Comparison of ENCODE assay signal across 12 cellular contexts in genomic region chrX:12548746-12549145, GRCh38.
A peak's percentile ranks its signal among the peaks of the same experiment; 100 is the strongest.
DNase-seq lines count a peak whose midpoint lies in the region; ATAC-seq, FAIRE-seq and TF ChIP-seq lines count a peak whose summit lies in the region.
"Had no signal": no experiment of that assay in that cellular context is flagged by ENCODE, and none has a peak within 500 bp of the region (broad histone marks: within the 10 kb centered on the region; RNA-seq: fewer than 3 reads in every experiment).

No MANE protein-coding gene starts in this region.

- H3K4me1 ChIP-seq in endothelial cell of umbilical vein (ENCODE audit: control insufficient read depth, extremely low read depth, insufficient read depth, low read length), result no peaks in the 10 kb centered on the region
- H3K4me1 ChIP-seq: tibial nerve had no signal

- no peak overlapping the region for H3K4me2 ChIP-seq in endothelial cell of umbilical vein (ENCODE audit: insufficient read depth, low read length)

- no peak overlapping the region for H3K4me3 ChIP-seq in endothelial cell of umbilical vein (replicated peaks in 1 of 3; ENCODE audit: insufficient read depth in 1 of 3, low read depth in 1 of 3, low read length in 3 of 3)
- H3K4me3 ChIP-seq: tibial nerve had no signal

- POLR2A ChIA-PET in endothelial cell of umbilical vein (lab: Charles Lee), result no interaction called here

- TF ChIP-seq CTCF in GM13977 (IDR thresholded peaks at IDR 0.05; ENCODE audit: extremely low read depth, insufficient read depth, missing control alignments), result no peak
- no peak for TF ChIP-seq CTCF in endothelial cell of umbilical vein (IDR thresholded peaks at IDR 0.05; ENCODE audit: extremely low read depth in 1 of 2, insufficient read depth in 1 of 2, low read depth in 1 of 2, low read length in 2 of 2)

- no peaks in the 10 kb centered on the region for H3K9me3 ChIP-seq in endothelial cell of umbilical vein (replicated peaks; ENCODE audit: control insufficient read depth, insufficient read depth, low read length)
- H3K9me3 ChIP-seq: tibial nerve had no signal

- no TSS peak for BruUV-seq in endothelial cell of umbilical vein (replicated peaks; lab: Mats Ljungman, UMichigan)

- no peak overlapping the region for H3K9ac ChIP-seq in endothelial cell of umbilical vein (replicated peaks; ENCODE audit: extremely low read depth, insufficient read depth, low read length)

- H3K36me3 ChIP-seq in endothelial cell of umbilical vein (ENCODE audit: control insufficient read depth in 2 of 2, extremely low read depth in 1 of 2, insufficient read depth in 2 of 2, low read length in 2 of 2), result no peaks in the 10 kb centered on the region
- H3K36me3 ChIP-seq: tibial nerve had no signal

- no peak for TF ChIP-seq POLR2A in endothelial cell of umbilical vein (IDR thresholded peaks at IDR 0.05; ENCODE audit: low read depth, low read length)

- intact Hi-C loops in endothelial cell of umbilical vein (cut with micrococcal nuclease), result no loop called here
- intact Hi-C loops in left colon (cut with DNase I, micrococcal nuclease), result no loop called here

- no peak for ATAC-seq in HG02970 (IDR thresholded peaks at IDR 0.05; ENCODE audit: low FRiP score, unreplicated experiment)
- ATAC-seq in HG03280 (IDR thresholded peaks at IDR 0.05; ENCODE audit: unreplicated experiment), result no peak
- no peak for ATAC-seq in left colon

- in situ Hi-C loops in GM13977 (cut with MboI; ENCODE audit: low pct_unique_long_range_greater_than_20kb, low sequenced_read_pairs, unreplicated experiment), result no loop called here

- no peaks in the 10 kb centered on the region for H3K27me3 ChIP-seq in endothelial cell of umbilical vein (ENCODE audit: control insufficient read depth in 2 of 2, insufficient read depth in 2 of 2, low read length in 2 of 2)
- H3K27me3 ChIP-seq: tibial nerve had no signal

- H3K27ac ChIP-seq in endothelial cell of umbilical vein (ENCODE audit: insufficient read depth, low read depth, low read length), result no peak overlapping the region
- H3K27ac ChIP-seq: tibial nerve had no signal

- DNase-seq in A172 (ENCODE audit: low spot score), result peak; percentile 59
- DNase-seq in GM13977 (ENCODE audit: low spot score), result peak; percentile 17
- peak; percentile 44 for DNase-seq in NOMO-1 treated with DMSO at 0.1 percent for 48 hours (lab: John Stamatoyannopoulos, UW; ENCODE audit: unreplicated experiment)
- DNase-seq in endothelial cell of umbilical vein (ENCODE audit: low read depth, low spot score), result peak; percentile 2
- no peak for DNase-seq in NCI-H2171 treated with DMSO at 0.1 percent for 48 hours (lab: John Stamatoyannopoulos, UW)
- no peak for DNase-seq in left colon
- DNase-seq: CD4-positive, alpha-beta memory T cell; head of caudate nucleus; stimulated activated CD4-positive, alpha-beta T cell treated with anti-CD3 and anti-CD28 coated beads, Interleukin-4, amount 100 ng/mL, for 24 hours had no signal

- no peaks in the 10 kb centered on the region for H4K20me1 ChIP-seq in endothelial cell of umbilical vein (replicated peaks; ENCODE audit: control insufficient read depth, extremely low read depth, insufficient read depth, low read length)

- CTCF ChIA-PET in endothelial cell of umbilical vein (lab: Charles Lee), result no interaction called here

- H2AFZ ChIP-seq in endothelial cell of umbilical vein (ENCODE audit: low read depth, low read length), result no peak overlapping the region

- dilution Hi-C loops in endothelial cell of umbilical vein (cut with MboI; ENCODE audit: extremely low pct_ligation_motif_present, low sequenced_read_pairs), result no loop called here

- no peaks in the 10 kb centered on the region for H3K79me2 ChIP-seq in endothelial cell of umbilical vein (ENCODE audit: control insufficient read depth, insufficient read depth, low read length)

- FAIRE-seq in endothelial cell of umbilical vein (lab: Jason Lieb, UNC), result no peak

- no peaks in the 10 kb centered on the region for H3K9me1 ChIP-seq in endothelial cell of umbilical vein (replicated peaks; ENCODE audit: control insufficient read depth, extremely low read depth, insufficient read depth, low read length)

TF ChIP-seq in endothelial cell of umbilical vein, 7 proteins besides CTCF, POLR2A, EP300 and RAD21:
- TF ChIP-seq GATA2 (IDR thresholded peaks at IDR 0.05; ENCODE audit: insufficient read depth, insufficient read length, low read depth, low read length) (no peak), EZH2 (IDR thresholded peaks at IDR 0.05; ENCODE audit: borderline replicate concordance, low read depth, low read length, severe bottlenecking) (no peak), MAX (IDR thresholded peaks at IDR 0.05; ENCODE audit: insufficient read depth, insufficient read length) (no peak), FOS (IDR thresholded peaks at IDR 0.05; ENCODE audit: borderline replicate concordance, insufficient read depth, low read length) (no peak), MYC (IDR thresholded peaks at IDR 0.05; ENCODE audit: low read depth, low read length) (no peak), POLR2AphosphoS5 (IDR thresholded peaks at IDR 0.05; ENCODE audit: insufficient read depth, low read depth, low read length) (no peak), JUN (IDR thresholded peaks at IDR 0.05; ENCODE audit: borderline replicate concordance, insufficient read depth, insufficient read length, low read depth) (no peak)
TF ChIP-seq in endothelial cell of umbilical vein: peak in this region for 0.

Comparison
In these comparisons a context has a peak if more than half of its experiments do, and no peak if none do; other contexts are left out.
1. DNase-seq: peak in A172 (single experiment), GM13977 (single experiment), NOMO-1 treated with DMSO at 0.1 percent for 48 hours (single experiment) and endothelial cell of umbilical vein (single experiment); none in NCI-H2171 treated with DMSO at 0.1 percent for 48 hours (single experiment) and left colon (0 of 2).